ENCODE assay signal across 7 cellular contexts in genomic region chr1:109180715-109181084, GRCh38. TPM values are rescaled to one million over a fixed set of nuclear protein-coding genes. Genes with fewer than 3 reads are reported as not detected.
DNase-seq lines count a peak whose midpoint lies in the region; ATAC-seq, FAIRE-seq and TF ChIP-seq lines count a peak whose summit lies in the region.
"Not testable (repeated sequence)": the region's sequence is repeated elsewhere in the genome, so short reads cannot be mapped to it uniquely, and the experiment has no call there.

No MANE protein-coding gene starts in this region.

- not testable (repeated sequence) for TF ChIP-seq POLR2A in breast epithelium (IDR thresholded peaks at IDR 0.05)

- FAIRE-seq in small intestine (lab: Jason Lieb, UNC): not testable (repeated sequence)

- peak overlapping the region; percentile 46; the same call in 1 of the 2 replicates for H3K27ac ChIP-seq in HEK293 (ENCODE audit: extremely low read depth, low read depth, low read length)
- peak overlapping the region; percentile 10 to 45 for H3K27ac ChIP-seq in breast epithelium
- peak overlapping the region; percentile 63 for H3K27ac ChIP-seq in hepatocyte
- peak overlapping the region; percentile 19 to 63 for H3K27ac ChIP-seq in liver (ENCODE audit: low read depth in 1 of 2, low read length in 2 of 2)
- peak overlapping the region; percentile 59 to 67 for H3K27ac ChIP-seq in mucosa of rectum (ENCODE audit: low read depth in 2 of 2, low read length in 2 of 2)
- peak overlapping the region; percentile 30 to 73 for H3K27ac ChIP-seq in small intestine (ENCODE audit: low read depth in 1 of 2, low read length in 1 of 2)
- H3K27ac ChIP-seq in upper lobe of right lung: peak overlapping the region; percentile 74

- not testable (repeated sequence) for TF ChIP-seq CTCF in HEK293 (tag by site-specific recombination; IDR thresholded peaks at IDR 0.05); hepatocyte (IDR thresholded peaks at IDR 0.05; ENCODE audit: poor library complexity); liver (IDR thresholded peaks at IDR 0.05; ENCODE audit: low read depth, low read length, missing input control); upper lobe of right lung (IDR thresholded peaks at IDR 0.05)
- TF ChIP-seq CTCF in breast epithelium (IDR thresholded peaks at IDR 0.05): peak in 1 of 3 donors; percentile 15

- ATAC-seq in upper lobe of right lung: not testable (repeated sequence)

- POLR2A ChIA-PET in HEK293 (lab: Yijun Ruan, JAX): interaction anchor here (1.9 kb wide), 1 partner anchor 80 kb away, joined by 10 read pairs; no protein-coding TSS in a partner anchor

- H3K9me2 ChIP-seq in hepatocyte (replicated peaks; ENCODE audit: insufficient read depth): not testable (repeated sequence)

- H3K36me3 ChIP-seq in HEK293 (ENCODE audit: control insufficient read depth in 2 of 2, insufficient read depth in 1 of 2, low read length in 2 of 2); breast epithelium; hepatocyte (replicated peaks; ENCODE audit: insufficient read depth, low read depth); liver (ENCODE audit: control insufficient read depth in 4 of 4, insufficient read depth in 3 of 4, low read depth in 1 of 4, low read length in 3 of 4); mucosa of rectum (ENCODE audit: control insufficient read depth in 2 of 2, insufficient read depth in 2 of 2, low read length in 2 of 2); small intestine (ENCODE audit: control insufficient read depth in 2 of 2, insufficient read depth in 2 of 2, low read length in 2 of 2); upper lobe of right lung: not testable (repeated sequence)

- H3K9ac ChIP-seq in liver (ENCODE audit: low read depth in 1 of 2, low read length in 2 of 2): not testable (repeated sequence)
- H3K9ac ChIP-seq in mucosa of rectum (ENCODE audit: low read depth in 1 of 2, low read length in 2 of 2): peak overlapping the region in 1 of 2 donors; percentile 5

- intact Hi-C loops in breast epithelium (cut with DNase I; ENCODE audit: low total_unique reads); upper lobe of right lung (cut with DNase I): not testable (repeated sequence)

- H3K27me3 ChIP-seq in breast epithelium; hepatocyte; liver (ENCODE audit: control insufficient read depth in 4 of 4, insufficient read depth in 4 of 4, low read length in 3 of 4); mucosa of rectum (ENCODE audit: control insufficient read depth in 2 of 2, insufficient read depth in 2 of 2, low read length in 2 of 2); small intestine (ENCODE audit: control insufficient read depth in 2 of 2, insufficient read depth in 2 of 2, low read length in 2 of 2); upper lobe of right lung: not testable (repeated sequence)

- H3K79me2 ChIP-seq in hepatocyte: not testable (repeated sequence)

- H2AFZ ChIP-seq in hepatocyte: not testable (repeated sequence)

- CTCF ChIA-PET in HEK293 (lab: Yijun Ruan, JAX): interaction anchor here (0.6 to 1.7 kb wide), 5 partner anchors 13 to 611 kb away, joined by 3 to 6 read pairs (median 3); no protein-coding TSS in a partner anchor

- not testable (repeated sequence) for H3K4me3 ChIP-seq in HEK293 (ENCODE audit: low read depth, low read length); breast epithelium; hepatocyte; liver (ENCODE audit: low read depth in 1 of 3, low read length in 3 of 3); mucosa of rectum (ENCODE audit: low read length in 2 of 2); small intestine (ENCODE audit: low read depth in 1 of 2, low read length in 2 of 2); upper lobe of right lung

- not testable (repeated sequence) for DNase-seq in breast epithelium (ENCODE audit: low spot score in 2 of 2); hepatocyte (ENCODE audit: low spot score); small intestine; upper lobe of right lung

- peak overlapping the region; percentile 30 for H3K4me2 ChIP-seq in hepatocyte

- TF ChIP-seq RAD21 in liver (IDR thresholded peaks at IDR 0.05): not testable (repeated sequence)

- WGBS in hepatocyte (ENCODE audit: low lambda C conversion rate, missing lambda C conversion rate): 68% methylated on average over 3 of the region's 3 CpGs
- 71% methylated on average over 3 of the region's 3 CpGs for WGBS in liver
- 17 to 64% (median 31%) methylated on average over 3 of the region's 3 CpGs for WGBS in small intestine, 3 donors

- H3K9me3 ChIP-seq in HEK293 (ENCODE audit: control insufficient read depth, insufficient read depth, low read depth, low read length); breast epithelium; hepatocyte (ENCODE audit: low read depth); liver (ENCODE audit: control insufficient read depth in 4 of 4, low read length in 3 of 4); mucosa of rectum (ENCODE audit: control insufficient read depth in 2 of 2, low read length in 2 of 2); small intestine (ENCODE audit: control insufficient read depth, low read depth); upper lobe of right lung: not testable (repeated sequence)

- H4K20me1 ChIP-seq in hepatocyte (ENCODE audit: insufficient read depth, poor library complexity, severe bottlenecking): not testable (repeated sequence)

- H3K4me1 ChIP-seq in HEK293 (ENCODE audit: control insufficient read depth, insufficient read depth, low read length); breast epithelium; small intestine (ENCODE audit: control insufficient read depth in 2 of 2, insufficient read depth in 1 of 2, low read depth in 1 of 2, low read length in 1 of 2); upper lobe of right lung: not testable (repeated sequence)
- H3K4me1 ChIP-seq in hepatocyte (ENCODE audit: insufficient read depth): peaks cover 18% of the 10 kb centered on the region
- peaks cover 2 to 31% (median 21%) of the 10 kb centered on the region in 4 donors for H3K4me1 ChIP-seq in liver (ENCODE audit: control insufficient read depth in 4 of 4, insufficient read depth in 4 of 4, low read length in 3 of 4)
- peaks cover 7 to 18% of the 10 kb centered on the region in 2 donors for H3K4me1 ChIP-seq in mucosa of rectum (ENCODE audit: control insufficient read depth in 2 of 2, insufficient read depth in 2 of 2, low read length in 2 of 2)

RNA-seq across cellular contexts. Expression of gene SARS1, which starts 33.0 kb away (rescaled TPM):
- total RNA-seq in breast epithelium (100 to 1,000 TPM; 146 to 172 (median 161) TPM), hepatocyte (179 and 180 TPM in 2 replicates), liver (100 to 1,000 TPM in 1 of 2 donors, 10 to 100 TPM in 1; 57.5 to 104 TPM), upper lobe of right lung (194 TPM)
- polyA plus RNA-seq in hepatocyte (125 and 158 TPM in 2 replicates), liver (100 to 1,000 TPM in 1 of 2 donors, 10 to 100 TPM in 1; 81.8 to 132 TPM), small intestine (100 to 1,000 TPM in 2 of 3 donors, 10 to 100 TPM in 1; 99.1 to 190 (median 159) TPM)
